ENCODE assay signal across 28 cellular contexts in the genomic region with DNA sequence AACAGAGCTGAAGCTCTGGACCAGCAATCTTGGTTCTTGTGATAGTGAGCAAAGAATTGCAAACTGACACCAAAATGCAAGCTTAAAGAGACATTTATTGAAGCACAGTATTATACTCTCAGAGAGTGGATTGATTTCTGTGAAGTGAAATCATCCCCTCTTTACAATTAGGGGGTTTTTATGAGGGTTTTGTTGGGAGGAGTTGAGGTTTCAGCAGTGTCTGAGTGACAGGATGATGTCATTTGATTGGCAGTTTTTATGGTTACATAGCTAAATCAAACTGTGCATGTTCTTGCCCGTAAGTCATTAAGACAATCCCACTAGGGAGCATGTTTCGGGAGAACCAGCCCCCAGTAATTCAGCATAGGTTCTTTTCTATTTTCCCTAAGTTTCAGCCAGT.
"Had no signal": no experiment of that assay in that cellular context is flagged by ENCODE, and none has a peak within 500 bp of the region (broad histone marks: within the 10 kb centered on the region; RNA-seq: fewer than 3 reads in every experiment).

No MANE protein-coding gene starts in this region.

- H3K4me2 ChIP-seq: neural progenitor cell, smooth muscle cell had no signal

- H3K36me3 ChIP-seq: neural progenitor cell, ovary, spleen, suprapubic skin, tibial artery, transverse colon, upper lobe of right lung, uterus had no signal

- H3K9ac ChIP-seq: neural progenitor cell, parathyroid adenoma had no signal

- H3K27ac ChIP-seq: neural progenitor cell, ovary, parathyroid adenoma, psoas muscle, skin epidermis, spleen, suprapubic skin, testis, tibial artery, transverse colon, upper lobe of right lung, uterus had no signal

- DNase-seq: natural killer cell; occipital lobe; ovary; posterior cingulate gyrus; psoas muscle; right cardiac atrium; spleen; stimulated activated CD4-positive, alpha-beta T cell treated with anti-CD3 and anti-CD28 coated beads, Interleukin-12 subunit alpha, Interleukin-12 subunit beta, amount 100 ng/mL, for 4 hours; stimulated activated CD4-positive, alpha-beta T cell treated with anti-CD3 and anti-CD28 coated beads, Interleukin-1b, Interleukin-23, amount 100 ng/mL, for 48 hours; stimulated activated CD4-positive, alpha-beta T cell treated with anti-CD3 and anti-CD28 coated beads, Interleukin-4, amount 100 ng/mL, for 1 hour; stimulated activated CD4-positive, alpha-beta T cell treated with anti-CD3 and anti-CD28 coated beads, Interleukin-4, amount 100 ng/mL, for 4 hours; stimulated activated CD8-positive, alpha-beta memory T cell treated with anti-CD3 and anti-CD28 coated beads, Interleukin-4, amount 100 ng/mL, for 48 hours; stimulated activated naive CD4-positive, alpha-beta T cell; stimulated activated naive CD8-positive, alpha-beta T cell treated with anti-CD3 and anti-CD28 coated beads, Interleukin-15, amount 100 ng/mL, for 72 hours; stimulated activated naive CD8-positive, alpha-beta T cell treated with anti-CD3 and anti-CD28 coated beads, Interleukin-15, Interleukin-2, amounts not matched to agents 100 U/mL and 50 U/mL, for 24 hours; substantia nigra; testis; tibial artery; transverse colon; upper lobe of right lung; uterus had no signal

- ATAC-seq: natural killer cell; psoas muscle; right cardiac atrium; sciatic nerve; stimulated activated memory B cell treated with anti-CD40 and anti-IgM and Interleukin-4, amounts not matched to agents 10 μg/mL and 1 μg/mL and 100 μg/mL, for 72 hours; stimulated activated naive CD8-positive, alpha-beta T cell treated with anti-CD3 and anti-CD28 coated beads, Interleukin-15, amount 100 ng/mL, for 72 hours; stimulated activated naive CD8-positive, alpha-beta T cell treated with anti-CD3 and anti-CD28 coated beads, Interleukin-15, Interleukin-2, amounts not matched to agents 100 U/mL and 50 U/mL, for 24 hours; upper lobe of right lung had no signal

- H3K4me1 ChIP-seq: neural progenitor cell, parathyroid adenoma, psoas muscle, spleen, suprapubic skin, testis, tibial artery, transverse colon, upper lobe of right lung, uterus had no signal

- H3K79me2 ChIP-seq: parathyroid adenoma had no signal

- H3K9me3 ChIP-seq: ovary, testis, upper lobe of right lung, uterus had no signal

- H3K27me3 ChIP-seq: neural progenitor cell, ovary, spleen, suprapubic skin, testis, tibial artery, transverse colon, upper lobe of right lung, uterus had no signal

- H2AFZ ChIP-seq: neural progenitor cell, parathyroid adenoma had no signal

- H3K4me3 ChIP-seq: neural progenitor cell, ovary, psoas muscle, skin epidermis, smooth muscle cell, spleen, suprapubic skin, testis, tibial artery, transverse colon, upper lobe of right lung, uterus had no signal
